In genomic region chr1:235910357-235911299, GRCh38 we compare ENCODE assay signal across 8 cellular contexts. TPM values are rescaled to one million over a fixed set of nuclear protein-coding genes. Genes with fewer than 3 reads are reported as not detected.
DNase-seq lines count a peak whose midpoint lies in the region; ATAC-seq, FAIRE-seq and TF ChIP-seq lines count a peak whose summit lies in the region.

No MANE protein-coding gene starts in this region.

- no peak overlapping the region for H2BK15ac ChIP-seq in H1 (ENCODE audit: low read length)

- no peak overlapping the region for H4K5ac ChIP-seq in H1 (ENCODE audit: insufficient read length, low read depth, low read length)

- H3F3A ChIP-seq in SK-N-SH (replicated peaks; ENCODE audit: insufficient read depth) = peaks cover 37% of the 10 kb centered on the region
- peaks cover 7% of the 10 kb centered on the region for H3F3A ChIP-seq in neural progenitor cell (ENCODE audit: low read depth)

- H3K36me3 ChIP-seq in SK-N-SH (replicated peaks in 1 of 2; ENCODE audit: control insufficient read depth in 1 of 2, insufficient read depth in 2 of 2, low read length in 1 of 2) (no peaks in the 10 kb centered on the region), H1 (ENCODE audit: control insufficient read depth in 2 of 4, insufficient read depth in 4 of 4, low read length in 3 of 4) (no peaks in the 10 kb centered on the region), neural progenitor cell (no peaks in the 10 kb centered on the region)

- no peaks in the 10 kb centered on the region for H3K27me3 ChIP-seq in SK-N-SH (ENCODE audit: insufficient read depth)
- no peaks in the 10 kb centered on the region for H3K27me3 ChIP-seq in H1 (replicated peaks in 1 of 4; ENCODE audit: control insufficient read depth in 3 of 4, extremely low read depth in 1 of 4, insufficient read depth in 3 of 4, low read length in 3 of 4)
- peaks cover 14% of the 10 kb centered on the region for H3K27me3 ChIP-seq in neural progenitor cell

- WGBS in SK-N-SH (ENCODE audit: low lambda C conversion rate) = 18% methylated on average over 8 of the region's 8 CpGs
- WGBS in H1 (ENCODE audit: extremely low coverage in 1 of 2, insufficient coverage in 1 of 2, insufficient read length in 1 of 2, insufficient replicate concordance in 2 of 2, low coverage in 1 of 2, low lambda C conversion rate in 2 of 2, missing lambda C conversion rate in 1 of 2), 2 experiments = 48% methylated on average over 8 of the region's 8 CpGs; no CpG with 5 or more reads in 1 of the 2 experiments

- ATAC-seq in GM21825 (IDR thresholded peaks at IDR 0.05; ENCODE audit: unreplicated experiment) (peak; percentile 55), GM18517 (IDR thresholded peaks at IDR 0.05; ENCODE audit: unreplicated experiment) (no peak), GM21423 (IDR thresholded peaks at IDR 0.05; ENCODE audit: unreplicated experiment) (no peak)

- H3K4me2 ChIP-seq in SK-N-SH (peak overlapping the region; percentile 68), H1 (ENCODE audit: insufficient read depth in 1 of 2, low read depth in 2 of 2, low read length in 2 of 2) (peak overlapping the region in 1 of 2 experiments; percentile 26; a peak in 1 of 4 replicates), neural progenitor cell (peak overlapping the region; percentile 7)

- H3K4me1 Mint-ChIP-seq in neural progenitor cell = peaks cover 40% of the 10 kb centered on the region

- no peak overlapping the region for H3K4ac ChIP-seq in H1 (replicated peaks; ENCODE audit: insufficient read length, low read depth, low read length)

- no peaks in the 10 kb centered on the region for H3K9me3 ChIP-seq in SK-N-SH
- H3K9me3 ChIP-seq in H1 (ENCODE audit: insufficient read depth in 2 of 2, low read depth in 1 of 2, low read length in 1 of 2) = no peaks in the 10 kb centered on the region
- no peaks in the 10 kb centered on the region for H3K9me3 ChIP-seq in neural progenitor cell (ENCODE audit: low read depth)

- no peak overlapping the region for H3K14ac ChIP-seq in H1 (ENCODE audit: insufficient read length)

- CTCF ChIA-PET in SK-N-SH (lab: Yijun Ruan, JAX) = interaction anchor here (0.9 to 1.1 kb wide), 2 partner anchors 10 to 14 kb away, joined by 3 to 4 read pairs; no protein-coding TSS in a partner anchor
- CTCF ChIA-PET in H1 (lab: Charles Lee; ENCODE audit: partially characterized antibody) = interaction anchor here (1.4 to 1.6 kb wide), 2 partner anchors 10 to 127 kb away, joined by 3 to 4 read pairs; no protein-coding TSS in a partner anchor

- H2BK12ac ChIP-seq in H1 (ENCODE audit: low read depth, low read length) = no peak overlapping the region

- TF ChIP-seq POLR2A in H1 (IDR thresholded peaks at IDR 0.05; ENCODE audit: control extremely low read depth in 1 of 2, low read depth in 2 of 2, low read length in 2 of 2) = no peak

- no peak overlapping the region for H3K23ac ChIP-seq in H1 (ENCODE audit: insufficient read length)

- H3K4me3 ChIP-seq in SK-N-SH (ENCODE audit: low read depth in 2 of 2, low read length in 1 of 2) (peak overlapping the region in 1 of 2 experiments; percentile 31; a peak in 1 of 4 replicates), H1 (ENCODE audit: extremely low read depth in 1 of 4, insufficient read depth in 2 of 4, low read depth in 3 of 4, low read length in 4 of 4) (no peak overlapping the region), neural progenitor cell (no peak overlapping the region)

- H3K9me3 Mint-ChIP-seq in neural progenitor cell = peaks cover 2% of the 10 kb centered on the region

- no peak overlapping the region for H2AK5ac ChIP-seq in H1 (ENCODE audit: low read depth, low read length)

- FAIRE-seq in H1 (lab: Jason Lieb, UNC) = no peak

- H3K9ac ChIP-seq in SK-N-SH = peak overlapping the region; percentile 68
- no peak overlapping the region for H3K9ac ChIP-seq in H1 (replicated peaks in 1 of 4; ENCODE audit: extremely low read depth in 1 of 4, low read depth in 3 of 4, low read length in 3 of 4)
- no peak overlapping the region for H3K9ac ChIP-seq in neural progenitor cell

- no peak overlapping the region for H2BK120ac ChIP-seq in H1 (replicated peaks; ENCODE audit: low read depth, low read length)

- TF ChIP-seq EP300 in SK-N-SH (IDR thresholded peaks at IDR 0.05; ENCODE audit: borderline replicate concordance in 1 of 2, low read depth in 1 of 2, low read length in 1 of 2) (peak; percentile 50 to 97), H1 (IDR thresholded peaks at IDR 0.05; ENCODE audit: borderline replicate concordance in 1 of 2, low read depth in 2 of 2, low read length in 2 of 2) (no peak)

- H4K20me1 ChIP-seq in SK-N-SH (ENCODE audit: insufficient read depth) (no peaks in the 10 kb centered on the region), H1 (replicated peaks in 1 of 2; ENCODE audit: control insufficient read depth in 1 of 2, insufficient read depth in 2 of 2, low read length in 2 of 2) (no peaks in the 10 kb centered on the region), neural progenitor cell (ENCODE audit: low read depth) (no peaks in the 10 kb centered on the region)

- DNase-seq in 8988T (peak; percentile 43), SK-N-SH (peak; percentile 50), H1 (ENCODE audit: low read depth in 1 of 2, low spot score in 2 of 2) (peak in 1 of 2 experiments; percentile 53), neural progenitor cell (ENCODE audit: low spot score) (peak; percentile 80), GM20000 (ENCODE audit: low spot score) (no peak)

- H3K79me2 ChIP-seq in SK-N-SH (ENCODE audit: insufficient read depth) (no peaks in the 10 kb centered on the region), H1 (ENCODE audit: control insufficient read depth in 1 of 2, insufficient read depth in 2 of 2, low read length in 2 of 2) (no peaks in the 10 kb centered on the region), neural progenitor cell (ENCODE audit: low read depth) (no peaks in the 10 kb centered on the region)

- H3K36me3 Mint-ChIP-seq in neural progenitor cell = no peaks in the 10 kb centered on the region

- H3K27me3 Mint-ChIP-seq in neural progenitor cell (ENCODE audit: insufficient read depth, low read depth) = peaks cover 31% of the 10 kb centered on the region

- TF ChIP-seq CTCF in SK-N-SH (IDR thresholded peaks at IDR 0.05) (no peak), H1 (IDR thresholded peaks at IDR 0.05; ENCODE audit: control extremely low read depth in 1 of 3, insufficient read depth in 1 of 3, low read depth in 1 of 3, low read length in 3 of 3) (no peak), neural progenitor cell (IDR thresholded peaks at IDR 0.05) (no peak), GM20000 (IDR thresholded peaks at IDR 0.05; ENCODE audit: extremely low read depth, missing control alignments) (no peak)

- no peaks in the 10 kb centered on the region for H3K79me1 ChIP-seq in H1 (ENCODE audit: low read depth, low read length)

- peak overlapping the region; percentile 61 for H3K4me3 Mint-ChIP-seq in neural progenitor cell

- peak overlapping the region; percentile 72 for H3K27ac Mint-ChIP-seq in neural progenitor cell

- no peaks in the 10 kb centered on the region; the same call in 1 of the 2 replicates for H3K23me2 ChIP-seq in H1 (ENCODE audit: low read depth, low read length)

- POLR2A ChIA-PET in SK-N-SH (lab: Yijun Ruan, JAX) = no interaction called here
- POLR2A ChIA-PET in H1 (lab: Charles Lee; ENCODE audit: partially characterized antibody) = interaction anchor here (1.2 to 1.3 kb wide), 2 partner anchors 10 to 61 kb away, joined by 3 to 4 read pairs; no protein-coding TSS in a partner anchor

- peaks cover 13 to 32% of the 10 kb centered on the region in 2 experiments for H3K4me1 ChIP-seq in SK-N-SH (ENCODE audit: control insufficient read depth in 1 of 2, insufficient read depth in 2 of 2, low read depth in 1 of 2, low read length in 1 of 2)
- peaks cover 0 to 3% (median 1%) of the 10 kb centered on the region in 4 experiments; a peak in 3 of 7 replicates for H3K4me1 ChIP-seq in H1 (replicated peaks in 1 of 4; ENCODE audit: control insufficient read depth in 3 of 4, insufficient read depth in 4 of 4, low read length in 3 of 4)
- H3K4me1 ChIP-seq in neural progenitor cell = peaks cover 11% of the 10 kb centered on the region

- H2BK5ac ChIP-seq in H1 (ENCODE audit: low read depth, low read length) = no peak overlapping the region

- H3K18ac ChIP-seq in H1 (ENCODE audit: extremely low read depth, low read length) = no peak overlapping the region

- H3K9me2 ChIP-seq in SK-N-SH = no peaks in the 10 kb centered on the region

- H3K56ac ChIP-seq in H1 (replicated peaks; ENCODE audit: insufficient read length, low read depth, low read length) = no peak overlapping the region

- no peak overlapping the region for H4K91ac ChIP-seq in H1 (replicated peaks; ENCODE audit: insufficient read length, low read length)

- H4K8ac ChIP-seq in H1 (ENCODE audit: extremely low read depth, insufficient read depth, low read length) = no peak overlapping the region

- TF ChIP-seq RAD21 in SK-N-SH (IDR thresholded peaks at IDR 0.05; ENCODE audit: low read length) (no peak), H1 (IDR thresholded peaks at IDR 0.05 in 1 of 2, conservative IDR thresholded peaks at IDR 0.05 in 1 of 2; ENCODE audit: low read depth in 2 of 2, low read length in 2 of 2) (no peak)

- H2AFZ ChIP-seq in SK-N-SH (ENCODE audit: low read depth) = 0 out of 2 replicates have a peak overlapping the region, but pooled peaks have one; percentile 18
- H2AFZ ChIP-seq in H1 (ENCODE audit: low read length) = no peak overlapping the region
- H2AFZ ChIP-seq in neural progenitor cell (replicated peaks) = no peak overlapping the region

- H2BK20ac ChIP-seq in H1 (ENCODE audit: low read length) = no peak overlapping the region

- H3K27ac ChIP-seq in SK-N-SH (ENCODE audit: low read depth in 2 of 2, low read length in 1 of 2) (peak overlapping the region; percentile 85 to 99), H1 (ENCODE audit: low read depth, low read length) (no peak overlapping the region), neural progenitor cell (no peak overlapping the region)

RNA-seq across cellular contexts. Expression of gene LYST, which starts 43.9 kb away (rescaled TPM):
- 3.9 and 4.6 TPM in 2 replicates for polyA plus RNA-seq in SK-N-SH (2012; rRNA removed)
- polyA plus RNA-seq in SK-N-SH (2012; cell fraction: cytosol; rRNA removed) = 3.3 and 4.3 TPM in 2 replicates
- polyA plus RNA-seq in SK-N-SH (2012; cell fraction: nucleus; rRNA removed) = 7.6 and 11.9 TPM in 2 replicates
- 0.23 and 0.58 TPM in 2 replicates for total RNA-seq in H1 (2021; fragmentation: NEBNext Ultra II Directional; extraction: Animal tissue kit (Norgen Biotek cat#: 25700))
- 0.11 and 0.29 TPM in 2 replicates for polyA plus RNA-seq in H1 (2011; rRNA removed)
- 0.21 TPM for polyA plus RNA-seq in H1 (2011; cell fraction: cytosol; rRNA removed)
- 0.23 TPM for polyA plus RNA-seq in H1 (2011; cell fraction: nucleus; rRNA removed)
- 0.12 to 0.36 TPM (median 0.31 TPM) in 4 replicates for polyA plus RNA-seq in H1 (2012, experiment 1 of 2)
- polyA plus RNA-seq in H1 (2012, experiment 2 of 2) = not detected
- polyA plus RNA-seq in H1 (2013, experiment 1 of 2) = 0.30 TPM
- 0.35 TPM for polyA plus RNA-seq in H1 (2013, experiment 2 of 2)
- 0.44 and 0.98 TPM in 2 replicates for polyA minus RNA-seq in H1 (2011; rRNA and poly(A)+ RNA removed)
- not detected for polyA minus RNA-seq in H1 (2011; cell fraction: cytosol; rRNA and poly(A)+ RNA removed)
- 1.8 TPM for polyA minus RNA-seq in H1 (2011; cell fraction: nucleus; rRNA and poly(A)+ RNA removed)
- 0.82 and 1.5 TPM in 2 replicates for total RNA-seq in neural progenitor cell (ENCODE audit: low replicate concordance)

Comparison
In these comparisons a context has a peak if more than half of its experiments do, and no peak if none do; other contexts are left out.
1. H3K27ac ChIP-seq: peak in SK-N-SH (2 of 2); none in H1 (single experiment) and neural progenitor cell (single experiment).